In genomic region chr5:1322955-1323802, GRCh38 we compare ENCODE assay signal across 26 cellular contexts. TPM values are rescaled to one million over a fixed set of nuclear protein-coding genes. Genes with fewer than 3 reads are reported as not detected.
DNase-seq lines count a peak whose midpoint lies in the region; FAIRE-seq and TF ChIP-seq lines count a peak whose summit lies in the region.
"Had no signal": no experiment of that assay in that cellular context is flagged by ENCODE, and none has a peak within 500 bp of the region (broad histone marks: within the 10 kb centered on the region; RNA-seq: fewer than 3 reads in every experiment).

No MANE protein-coding gene starts in this region.

- no peaks in the 10 kb centered on the region for H3K27me3 Mint-ChIP-seq in activated naive CD4-positive, alpha-beta T cell treated with anti-CD3 and anti-CD28 coated beads, Interleukin-2, amount 10 ng/mL, durations not matched to agents 7 days and 5 days
- no peaks in the 10 kb centered on the region for H3K27me3 Mint-ChIP-seq in type B pancreatic cell
- H3K27me3 Mint-ChIP-seq: activated CD4-positive, alpha-beta memory T cell treated with anti-CD3 and anti-CD28 coated beads for 36 hours; activated naive CD4-positive, alpha-beta T cell treated with anti-CD3 and anti-CD28 coated beads, Interleukin-2, amount 50 U/mL, for 24 hours had no signal

- no peak overlapping the region for H3K9ac ChIP-seq in kidney (ENCODE audit: low read length in 2 of 2)

- no peaks in the 10 kb centered on the region for H3K9me3 ChIP-seq in KOPT-K1 (ENCODE audit: insufficient read depth, low read length, poor library complexity, severe bottlenecking)
- H3K9me3 ChIP-seq in kidney (ENCODE audit: control insufficient read depth in 1 of 2, low read length in 2 of 2) = no peaks in the 10 kb centered on the region
- H3K9me3 ChIP-seq: psoas muscle had no signal

- no peak overlapping the region for H3K4me3 ChIP-seq in kidney (ENCODE audit: low read length in 2 of 2)
- H3K4me3 ChIP-seq: psoas muscle, skin epidermis had no signal

- peaks cover 95% of the 10 kb centered on the region for H3K36me3 ChIP-seq in KOPT-K1 (ENCODE audit: insufficient read depth, low read length)
- peaks cover 31 to 58% of the 10 kb centered on the region in 2 donors for H3K36me3 ChIP-seq in kidney (ENCODE audit: control insufficient read depth in 1 of 2, insufficient read depth in 2 of 2, low read length in 2 of 2)

- TF ChIP-seq CTCF in kidney (IDR thresholded peaks at IDR 0.05; ENCODE audit: borderline replicate concordance, extremely low read depth, insufficient read depth) = no peak
- TF ChIP-seq CTCF in type B pancreatic cell (conservative IDR thresholded peaks at IDR 0.05) = no peak

- FAIRE-seq in kidney (lab: Jason Lieb, UNC) = no peak
- FAIRE-seq: GM12891 had no signal

- H3K4me1 ChIP-seq in kidney (ENCODE audit: control insufficient read depth in 1 of 2, insufficient read depth in 1 of 2, low read depth in 1 of 2, low read length in 2 of 2) = no peaks in the 10 kb centered on the region

- peaks cover 48% of the 10 kb centered on the region for H3K36me3 Mint-ChIP-seq in activated naive CD4-positive, alpha-beta T cell treated with anti-CD3 and anti-CD28 coated beads, Interleukin-2, amount 10 ng/mL, durations not matched to agents 7 days and 5 days
- peaks cover 16% of the 10 kb centered on the region for H3K36me3 Mint-ChIP-seq in type B pancreatic cell

- intact Hi-C loops in kidney (cut with DNase I) = no loop called here

- no peaks in the 10 kb centered on the region for H3K9me3 Mint-ChIP-seq in activated naive CD4-positive, alpha-beta T cell treated with anti-CD3 and anti-CD28 coated beads, Interleukin-2, amount 10 ng/mL, durations not matched to agents 7 days and 5 days
- peaks cover under 1% of the 10 kb centered on the region for H3K9me3 Mint-ChIP-seq in type B pancreatic cell
- H3K9me3 Mint-ChIP-seq: activated CD4-positive, alpha-beta memory T cell treated with anti-CD3 and anti-CD28 coated beads for 36 hours; activated naive CD4-positive, alpha-beta T cell treated with anti-CD3 and anti-CD28 coated beads, Interleukin-2, amount 50 U/mL, for 24 hours; activated T-cell treated with anti-CD3 and anti-CD28 coated beads, Interleukin-2, amount 50 U/mL, for 72 hours had no signal

- no peak overlapping the region for H3K27ac Mint-ChIP-seq in activated naive CD4-positive, alpha-beta T cell treated with anti-CD3 and anti-CD28 coated beads, Interleukin-2, amount 10 ng/mL, durations not matched to agents 7 days and 5 days
- H3K27ac Mint-ChIP-seq in type B pancreatic cell = no peak overlapping the region
- H3K27ac Mint-ChIP-seq: activated CD4-positive, alpha-beta memory T cell treated with anti-CD3 and anti-CD28 coated beads for 36 hours; activated naive CD4-positive, alpha-beta T cell treated with anti-CD3 and anti-CD28 coated beads, Interleukin-2, amount 50 U/mL, for 24 hours; activated T-cell treated with anti-CD3 and anti-CD28 coated beads, Interleukin-2, amount 50 U/mL, for 72 hours had no signal

- CTCF ChIA-PET in activated naive CD4-positive, alpha-beta T cell treated with anti-CD3 and anti-CD28 coated beads, Interleukin-2, amount 10 ng/mL, durations not matched to agents 7 days and 5 days (lab: Charles Lee) = no interaction called here

- H3K27ac ChIP-seq in KOPT-K1 (ENCODE audit: low read depth, low read length, poor library complexity, severe bottlenecking) (peak overlapping the region; percentile 48), kidney (ENCODE audit: low read depth in 2 of 2, low read length in 2 of 2) (no peak overlapping the region)
- H3K27ac ChIP-seq: psoas muscle, skin epidermis had no signal

- H3K4me3 Mint-ChIP-seq in activated naive CD4-positive, alpha-beta T cell treated with anti-CD3 and anti-CD28 coated beads, Interleukin-2, amount 10 ng/mL, durations not matched to agents 7 days and 5 days = no peak overlapping the region
- H3K4me3 Mint-ChIP-seq in type B pancreatic cell = no peak overlapping the region
- H3K4me3 Mint-ChIP-seq: activated CD4-positive, alpha-beta memory T cell treated with anti-CD3 and anti-CD28 coated beads for 36 hours; activated naive CD4-positive, alpha-beta T cell treated with anti-CD3 and anti-CD28 coated beads, Interleukin-2, amount 50 U/mL, for 24 hours; activated T-cell treated with anti-CD3 and anti-CD28 coated beads, Interleukin-2, amount 50 U/mL, for 72 hours had no signal

- DNase-seq in activated naive CD4-positive, alpha-beta T cell treated with anti-CD3 and anti-CD28 coated beads, Interleukin-2, amount 10 ng/mL, durations not matched to agents 7 days and 5 days = peak; percentile 19
- DNase-seq in activated naive CD4-positive, alpha-beta T cell treated with Interleukin-2 at 50 U/mL for 16 hours = no peak
- peak; percentile 68 for DNase-seq in kidney
- peak; percentile 66 for DNase-seq in type B pancreatic cell (ENCODE audit: extremely low spot score, unreplicated experiment)
- no peak for DNase-seq in stimulated activated CD8-positive, alpha-beta memory T cell treated with anti-CD3 and anti-CD28 coated beads, Interleukin-4, amount 100 ng/mL, for 48 hours
- no peak for DNase-seq in H4 (ENCODE audit: low spot score)
- no peak for DNase-seq in SIG-M5 treated with dmso at 0.1 percent for 504 hours (lab: John Stamatoyannopoulos, UW; ENCODE audit: unreplicated experiment)
- DNase-seq: activated CD4-positive, alpha-beta memory T cell treated with anti-CD3 and anti-CD28 coated beads for 36 hours; activated T-cell treated with anti-CD3 and anti-CD28 coated beads, Interleukin-2, amount 50 U/mL, for 72 hours; anterior cingulate cortex; C1 segment of cervical spinal cord; caudate nucleus; dermis blood vessel endothelial cell; glutamatergic neuron; NCI-H1105; NCI-H2029; NCI-H345; NCI-H748 treated with DMSO at 0.1 percent for 48 hours; psoas muscle; stimulated activated CD4-positive, alpha-beta T cell treated with anti-CD3 and anti-CD28 coated beads, Interleukin-2, amount 100 ng/mL, for 24 hours; SW 1271; T1000 had no signal

- H3K4me1 Mint-ChIP-seq in activated naive CD4-positive, alpha-beta T cell treated with anti-CD3 and anti-CD28 coated beads, Interleukin-2, amount 10 ng/mL, durations not matched to agents 7 days and 5 days = peaks cover 3% of the 10 kb centered on the region
- no peaks in the 10 kb centered on the region for H3K4me1 Mint-ChIP-seq in type B pancreatic cell (ENCODE audit: unreplicated experiment)
- H3K4me1 Mint-ChIP-seq: activated naive CD4-positive, alpha-beta T cell treated with anti-CD3 and anti-CD28 coated beads, Interleukin-2, amount 50 U/mL, for 24 hours had no signal

RNA-seq across cellular contexts. Expression of gene CLPTM1L, which starts 21.7 kb away (rescaled TPM):
- total RNA-seq in kidney = 96.6 TPM
- polyA plus RNA-seq in kidney (ENCODE audit: insufficient read depth, low read depth, low replicate concordance) = 135 TPM
- total RNA-seq in type B pancreatic cell (ENCODE audit: low replicate concordance) = 84.8 and 90.1 TPM in 2 replicates
- 196 and 214 TPM in 2 replicates for total RNA-seq in H4 (2014; rRNA removed; shearing (Covaris generic))

RNA-seq across cellular contexts. Expression of gene TERT, which starts 28.3 kb away (rescaled TPM):
- total RNA-seq in kidney = 0.91 TPM
- polyA plus RNA-seq in kidney (ENCODE audit: insufficient read depth, low read depth, low replicate concordance) = not detected
- total RNA-seq in type B pancreatic cell (ENCODE audit: low replicate concordance) = 1.7 and 2.4 TPM in 2 replicates
- 0.04 and 0.23 TPM in 2 replicates for total RNA-seq in H4 (2014; rRNA removed; shearing (Covaris generic))
- total RNA-seq: psoas muscle had no signal
- polyA plus RNA-seq: psoas muscle had no signal

Comparison
In these comparisons a context has a peak if more than half of its experiments do, and no peak if none do; other contexts are left out.
1. DNase-seq: peak in activated naive CD4-positive, alpha-beta T cell treated with anti-CD3 and anti-CD28 coated beads, Interleukin-2, amount 10 ng/mL, durations not matched to agents 7 days and 5 days (single experiment), kidney (single experiment) and type B pancreatic cell (single experiment); none in activated naive CD4-positive, alpha-beta T cell treated with Interleukin-2 at 50 U/mL for 16 hours (single experiment), stimulated activated CD8-positive, alpha-beta memory T cell treated with anti-CD3 and anti-CD28 coated beads, Interleukin-4, amount 100 ng/mL, for 48 hours (single experiment), H4 (single experiment) and SIG-M5 treated with dmso at 0.1 percent for 504 hours (single experiment).